ENCODE assay signal across 8 cellular contexts in the genomic region with DNA sequence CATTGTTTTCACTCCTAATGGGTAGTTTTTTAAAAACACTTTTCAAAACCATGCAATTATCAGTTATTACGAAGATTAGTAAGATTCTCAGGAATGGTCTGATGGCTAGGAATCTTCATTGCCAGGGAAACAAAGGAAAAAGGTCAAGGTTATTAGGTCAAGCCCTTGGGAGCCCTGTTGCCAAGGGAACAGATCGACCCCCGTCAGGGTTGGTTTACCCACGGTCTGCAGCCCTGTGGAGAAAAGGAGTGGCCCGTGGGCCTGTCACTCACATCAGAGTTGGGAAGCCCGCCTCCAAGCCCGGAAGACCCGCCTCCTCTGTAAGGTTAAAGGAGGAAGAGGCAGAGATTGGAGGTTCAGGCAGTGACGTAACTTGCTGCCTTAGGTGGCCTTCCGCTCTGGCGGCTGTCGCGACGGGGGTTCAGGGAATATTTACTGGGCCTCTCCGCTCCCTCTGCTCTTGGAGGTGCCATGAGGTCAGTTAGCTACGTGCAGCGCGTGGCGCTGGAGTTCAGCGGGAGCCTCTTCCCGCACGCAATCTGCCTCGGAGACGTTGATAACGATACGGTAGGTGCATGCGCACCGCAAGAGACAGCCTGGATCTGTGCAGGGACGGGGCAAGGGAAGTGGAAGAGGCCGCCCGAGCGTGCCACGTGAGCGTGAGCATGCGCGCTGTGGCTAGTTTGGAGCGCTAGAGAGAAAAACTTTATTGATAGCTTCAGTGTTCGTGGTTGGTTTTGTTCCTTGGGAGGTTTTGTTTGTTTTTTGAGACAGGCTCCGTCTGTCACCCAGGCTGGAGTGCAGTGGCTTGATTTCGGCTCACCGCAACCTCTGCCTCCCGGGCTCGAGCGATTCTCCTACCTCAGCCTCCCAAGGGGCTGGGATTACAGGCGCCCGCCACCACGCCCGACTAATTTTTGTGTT. TPM values are rescaled to one million over a fixed set of nuclear protein-coding genes. Genes with fewer than 3 reads are reported as not detected.
A peak's percentile ranks its signal among the peaks of the same experiment; 100 is the strongest.
DNase-seq lines count a peak whose midpoint lies in the region; ATAC-seq, FAIRE-seq and TF ChIP-seq lines count a peak whose summit lies in the region.

A gene (plus strand): TSS at position 379 of the 924 bp plus-strand sequence. CDS start 93 bp downstream, at position 472.

- peaks cover 32% of the 10 kb centered on the region for H3K79me2 ChIP-seq in OCI-LY3 (ENCODE audit: low read length)

- no peaks in the 10 kb centered on the region for H3K27me3 ChIP-seq in OCI-LY3 (ENCODE audit: low read depth, low read length)

- H3K4me3 ChIP-seq in OCI-LY3 (ENCODE audit: low read length) (peak within 1 kb of the TSS; percentile 89), mesodermal cell (ENCODE audit: extremely low read depth, insufficient read depth, low read length, poor library complexity, severe bottlenecking) (peak within 1 kb of the TSS; percentile 74)

- peak within 1 kb of the TSS; percentile 82 for H3K9ac ChIP-seq in OCI-LY3 (ENCODE audit: low read length)

- H3K4me1 ChIP-seq in OCI-LY3 (ENCODE audit: low read length) (peaks cover 13% of the 10 kb centered on the region), mesodermal cell (ENCODE audit: control insufficient read depth, insufficient read depth, low read length, poor library complexity, severe bottlenecking) (no peaks in the 10 kb centered on the region)

- DNase-seq in D721Med (ENCODE audit: insufficient read length, low spot score) = peak; percentile 84
- DNase-seq in HuH-7 (ENCODE audit: low spot score) = peak; percentile 87
- peak; percentile 93 for DNase-seq in activated CD8-positive, alpha-beta memory T cell treated with anti-CD3 and anti-CD28 coated beads, Interleukin-2, amount 50 U/mL, for 48 hours
- DNase-seq in stimulated activated CD8-positive, alpha-beta memory T cell treated with anti-CD3 and anti-CD28 coated beads, Interleukin-15, amount 100 ng/mL, for 4 hours (ENCODE audit: low read depth in 2 of 2) = peak; percentile 88 to 97

- FAIRE-seq in D721Med (lab: Jason Lieb, UNC) = peak; percentile 32
- FAIRE-seq in endometrium (lab: Jason Lieb, UNC) = peak; percentile 94

- H3K36me3 ChIP-seq in OCI-LY3 (replicated peaks; ENCODE audit: low read depth, low read length) = peaks cover 11% of the 10 kb centered on the region
- H3K36me3 ChIP-seq in mesodermal cell (ENCODE audit: control insufficient read depth, insufficient read depth, low read length) = peaks cover 26% of the 10 kb centered on the region

- H3K9me3 ChIP-seq in OCI-LY3 (ENCODE audit: insufficient read depth, low read length) (no peaks in the 10 kb centered on the region), mesodermal cell (ENCODE audit: control insufficient read depth, low read length) (no peaks in the 10 kb centered on the region)

- peak; percentile 94 for ATAC-seq in GM21515 (IDR thresholded peaks at IDR 0.05; ENCODE audit: unreplicated experiment)

- H3K27ac ChIP-seq in OCI-LY3 (ENCODE audit: low read length) = peak within 1 kb of the TSS; percentile 86
- peak within 1 kb of the TSS; percentile 99 for H3K27ac ChIP-seq in mesodermal cell (ENCODE audit: low read depth, low read length, severe bottlenecking)

- H3K4me2 ChIP-seq in OCI-LY3 (ENCODE audit: low read length) = peak within 1 kb of the TSS; percentile 89

- H2AFZ ChIP-seq in OCI-LY3 (ENCODE audit: low read depth, low read length) = peak within 1 kb of the TSS; percentile 88

- H4K20me1 ChIP-seq in OCI-LY3 (ENCODE audit: insufficient read depth, low read length) = no peaks in the 10 kb centered on the region

- WGBS in mesodermal cell (ENCODE audit: insufficient coverage in 2 of 2), 2 experiments = 0 to 1% methylated on average over 37 to 42 of the region's 48 CpGs

- TF ChIP-seq CTCF in D721Med (IDR thresholded peaks at IDR 0.05; ENCODE audit: insufficient read depth, missing control alignments) (no peak), OCI-LY3 (IDR thresholded peaks at IDR 0.05; ENCODE audit: low read depth, low read length) (no peak)

RNA-seq across cellular contexts. Expression of the gene that starts here (rescaled TPM):
- 13.6 TPM for polyA plus RNA-seq in mesodermal cell (2013, experiment 1 of 2)
- 9.1 TPM for polyA plus RNA-seq in mesodermal cell (2013, experiment 2 of 2)

Comparison
In these comparisons a context has a peak if more than half of its experiments do, and no peak if none do; other contexts are left out.
1. Peak in every context shown above with its lines: DNase-seq, ATAC-seq, H3K4me3 ChIP-seq and H3K27ac ChIP-seq.